In the genomic region with DNA sequence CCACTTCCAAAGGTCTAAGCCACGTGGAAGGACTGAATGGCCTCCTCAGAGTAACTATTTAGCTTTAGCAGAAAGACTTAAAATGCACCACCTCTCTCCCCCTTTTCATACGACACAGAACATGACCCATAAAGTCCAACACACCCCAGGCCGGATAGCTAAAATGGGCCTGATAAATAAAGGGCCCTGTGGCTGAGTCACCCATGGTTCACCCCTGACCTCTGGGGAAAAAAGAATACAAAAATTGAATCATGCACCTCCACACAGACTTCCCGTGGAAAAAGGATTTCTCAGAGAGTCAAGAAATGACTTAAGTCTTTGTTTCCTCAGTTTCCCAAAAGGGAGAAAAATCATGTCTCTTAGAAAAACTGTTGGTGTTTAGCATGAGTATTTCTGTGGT, we compare ENCODE assay signal across 25 cellular contexts. TPM values are rescaled to one million over a fixed set of nuclear protein-coding genes. Genes with fewer than 3 reads are reported as not detected.
A peak's percentile ranks its signal among the peaks of the same experiment; 100 is the strongest.
DNase-seq lines count a peak whose midpoint lies in the region; TF ChIP-seq lines count a peak whose summit lies in the region.
"Had no signal": no experiment of that assay in that cellular context is flagged by ENCODE, and none has a peak within 500 bp of the region (broad histone marks: within the 10 kb centered on the region; RNA-seq: fewer than 3 reads in every experiment).

No MANE protein-coding gene starts in this region.

- TF ChIP-seq CTCF in PC-9 (conservative IDR thresholded peaks at IDR 0.05) (no peak), neural progenitor cell (IDR thresholded peaks at IDR 0.05) (no peak)

- H3K9me3 ChIP-seq in PC-9 (ENCODE audit: insufficient read depth, low read depth): no peaks in the 10 kb centered on the region
- H3K9me3 ChIP-seq in mesodermal cell (ENCODE audit: control insufficient read depth, low read length): no peaks in the 10 kb centered on the region
- no peaks in the 10 kb centered on the region for H3K9me3 ChIP-seq in neural progenitor cell (ENCODE audit: low read depth)
- H3K9me3 ChIP-seq: gastrocnemius medialis, MG63, neutrophil, spleen, thoracic aorta had no signal

- H3K4me3 Mint-ChIP-seq in neural progenitor cell: no peak overlapping the region
- H3K4me3 Mint-ChIP-seq in activated CD4-positive, alpha-beta memory T cell treated with anti-CD3 and anti-CD28 coated beads, Interleukin-2, amount 10 ng/mL, durations not matched to agents 7 days and 5 days: no peak overlapping the region
- H3K4me3 Mint-ChIP-seq in activated CD4-positive, alpha-beta T cell treated with anti-CD3 and anti-CD28 coated beads, Interleukin-2, amount 10 ng/mL, durations not matched to agents 24 days and 14 days: no peak overlapping the region
- H3K4me3 Mint-ChIP-seq: activated B cell treated with CpG ODN at 0.5 μM for 24 hours; activated CD4-positive, alpha-beta memory T cell treated with anti-CD3 and anti-CD28 coated beads for 36 hours; CD4-positive, alpha-beta memory T cell had no signal

- H3K36me3 Mint-ChIP-seq in neural progenitor cell: no peaks in the 10 kb centered on the region
- no peaks in the 10 kb centered on the region for H3K36me3 Mint-ChIP-seq in activated CD4-positive, alpha-beta memory T cell treated with anti-CD3 and anti-CD28 coated beads, Interleukin-2, amount 10 ng/mL, durations not matched to agents 7 days and 5 days (ENCODE audit: low read depth)
- peaks cover 9% of the 10 kb centered on the region for H3K36me3 Mint-ChIP-seq in activated CD4-positive, alpha-beta T cell treated with anti-CD3 and anti-CD28 coated beads, Interleukin-2, amount 10 ng/mL, durations not matched to agents 24 days and 14 days (ENCODE audit: low read depth)
- H3K36me3 Mint-ChIP-seq: activated CD4-positive, alpha-beta memory T cell treated with anti-CD3 and anti-CD28 coated beads for 36 hours had no signal

- CTCF ChIA-PET in PC-9 (lab: Charles Lee): interaction anchor here (1.0 kb wide), 1 partner anchor 36 kb away, joined by 3 read pairs; no protein-coding TSS in a partner anchor
- CTCF ChIA-PET in activated CD4-positive, alpha-beta memory T cell treated with anti-CD3 and anti-CD28 coated beads, Interleukin-2, amount 10 ng/mL, durations not matched to agents 7 days and 5 days (lab: Charles Lee): interaction anchor here (1.1 kb wide), 1 partner anchor 131 kb away, joined by 7 read pairs; no protein-coding TSS in a partner anchor

- no peaks in the 10 kb centered on the region for H3K9me3 Mint-ChIP-seq in neural progenitor cell
- no peaks in the 10 kb centered on the region for H3K9me3 Mint-ChIP-seq in activated CD4-positive, alpha-beta memory T cell treated with anti-CD3 and anti-CD28 coated beads, Interleukin-2, amount 10 ng/mL, durations not matched to agents 7 days and 5 days
- H3K9me3 Mint-ChIP-seq in activated CD4-positive, alpha-beta T cell treated with anti-CD3 and anti-CD28 coated beads, Interleukin-2, amount 10 ng/mL, durations not matched to agents 24 days and 14 days: no peaks in the 10 kb centered on the region
- H3K9me3 Mint-ChIP-seq: activated B cell treated with CpG ODN at 0.5 μM for 24 hours; activated CD4-positive, alpha-beta memory T cell treated with anti-CD3 and anti-CD28 coated beads for 36 hours had no signal

- no peaks in the 10 kb centered on the region for H3K79me2 ChIP-seq in PC-9 (ENCODE audit: low read depth)
- no peaks in the 10 kb centered on the region for H3K79me2 ChIP-seq in neural progenitor cell (ENCODE audit: low read depth)

- WGBS in mesodermal cell (ENCODE audit: insufficient coverage in 2 of 2), 2 experiments: 56 to 100% methylated on average over 1 to 2 of the region's 4 CpGs

- H2AFZ ChIP-seq in PC-9: no peak overlapping the region
- H2AFZ ChIP-seq in neural progenitor cell (replicated peaks): no peak overlapping the region

- no peak overlapping the region for H3K4me3 ChIP-seq in PC-9
- no peak overlapping the region for H3K4me3 ChIP-seq in mesodermal cell (ENCODE audit: extremely low read depth, insufficient read depth, low read length, poor library complexity, severe bottlenecking)
- H3K4me3 ChIP-seq in neural progenitor cell: no peak overlapping the region
- H3K4me3 ChIP-seq: gastrocnemius medialis, lung, MG63, spleen, thoracic aorta had no signal

- H4K20me1 ChIP-seq in PC-9 (ENCODE audit: insufficient read depth): no peaks in the 10 kb centered on the region
- no peaks in the 10 kb centered on the region for H4K20me1 ChIP-seq in neural progenitor cell (ENCODE audit: low read depth)

- POLR2A ChIA-PET in PC-9 (lab: Charles Lee; ENCODE audit: unreplicated experiment): no interaction called here
- POLR2A ChIA-PET in activated CD4-positive, alpha-beta memory T cell treated with anti-CD3 and anti-CD28 coated beads, Interleukin-2, amount 10 ng/mL, durations not matched to agents 7 days and 5 days (lab: Charles Lee): no interaction called here

- H3F3A ChIP-seq in PC-9 (ENCODE audit: insufficient read depth, low read depth): 0 out of 2 replicates have a peak, but pooled peaks cover 4% of the 10 kb centered on the region
- no peaks in the 10 kb centered on the region for H3F3A ChIP-seq in neural progenitor cell (ENCODE audit: low read depth)

- no peaks in the 10 kb centered on the region; the same call in 1 of the 2 replicates for H3K9me2 ChIP-seq in PC-9 (ENCODE audit: insufficient read depth)

- H3K27ac ChIP-seq in PC-9: peak overlapping the region; percentile 55
- peak overlapping the region; percentile 12 for H3K27ac ChIP-seq in mesodermal cell (ENCODE audit: low read depth, low read length, severe bottlenecking)
- no peak overlapping the region for H3K27ac ChIP-seq in neural progenitor cell
- H3K27ac ChIP-seq: gastrocnemius medialis, neutrophil, spleen, thoracic aorta had no signal

- H3K4me1 Mint-ChIP-seq in neural progenitor cell: peaks cover 22% of the 10 kb centered on the region
- peaks cover 4% of the 10 kb centered on the region for H3K4me1 Mint-ChIP-seq in activated CD4-positive, alpha-beta memory T cell treated with anti-CD3 and anti-CD28 coated beads, Interleukin-2, amount 10 ng/mL, durations not matched to agents 7 days and 5 days
- peaks cover 12% of the 10 kb centered on the region for H3K4me1 Mint-ChIP-seq in activated CD4-positive, alpha-beta T cell treated with anti-CD3 and anti-CD28 coated beads, Interleukin-2, amount 10 ng/mL, durations not matched to agents 24 days and 14 days

- intact Hi-C loops in PC-9 (cut with micrococcal nuclease; ENCODE audit: unreplicated experiment): no loop called here
- intact Hi-C loops in activated CD4-positive, alpha-beta T cell treated with anti-CD3 and anti-CD28 coated beads, Interleukin-2, amount 10 ng/mL, durations not matched to agents 24 days and 14 days (cut with micrococcal nuclease): no loop called here

- H3K9ac ChIP-seq in neural progenitor cell: no peak overlapping the region

- peaks cover 31% of the 10 kb centered on the region for H3K4me1 ChIP-seq in PC-9 (replicated peaks; ENCODE audit: insufficient read depth)
- H3K4me1 ChIP-seq in mesodermal cell (ENCODE audit: control insufficient read depth, insufficient read depth, low read length, poor library complexity, severe bottlenecking): peaks cover 47% of the 10 kb centered on the region
- H3K4me1 ChIP-seq in neural progenitor cell: peaks cover 10% of the 10 kb centered on the region
- H3K4me1 ChIP-seq: gastrocnemius medialis had no signal

- H3K27ac Mint-ChIP-seq in neural progenitor cell: no peak overlapping the region
- H3K27ac Mint-ChIP-seq in activated CD4-positive, alpha-beta memory T cell treated with anti-CD3 and anti-CD28 coated beads, Interleukin-2, amount 10 ng/mL, durations not matched to agents 7 days and 5 days: no peak overlapping the region
- no peak overlapping the region for H3K27ac Mint-ChIP-seq in activated CD4-positive, alpha-beta T cell treated with anti-CD3 and anti-CD28 coated beads, Interleukin-2, amount 10 ng/mL, durations not matched to agents 24 days and 14 days
- H3K27ac Mint-ChIP-seq: activated B cell treated with CpG ODN at 0.5 μM for 24 hours; activated CD4-positive, alpha-beta memory T cell treated with anti-CD3 and anti-CD28 coated beads for 36 hours had no signal

- H3K4me2 ChIP-seq in PC-9 (peak overlapping the region; percentile 47), neural progenitor cell (no peak overlapping the region)

- no peaks in the 10 kb centered on the region for H3K27me3 Mint-ChIP-seq in neural progenitor cell (ENCODE audit: insufficient read depth, low read depth)
- no peaks in the 10 kb centered on the region for H3K27me3 Mint-ChIP-seq in activated CD4-positive, alpha-beta memory T cell treated with anti-CD3 and anti-CD28 coated beads, Interleukin-2, amount 10 ng/mL, durations not matched to agents 7 days and 5 days
- no peaks in the 10 kb centered on the region for H3K27me3 Mint-ChIP-seq in activated CD4-positive, alpha-beta T cell treated with anti-CD3 and anti-CD28 coated beads, Interleukin-2, amount 10 ng/mL, durations not matched to agents 24 days and 14 days
- H3K27me3 Mint-ChIP-seq: activated B cell treated with CpG ODN at 0.5 μM for 24 hours; activated CD4-positive, alpha-beta memory T cell treated with anti-CD3 and anti-CD28 coated beads for 36 hours; CD4-positive, alpha-beta memory T cell had no signal

- no peaks in the 10 kb centered on the region for H3K36me3 ChIP-seq in PC-9 (ENCODE audit: low read depth)
- no peaks in the 10 kb centered on the region for H3K36me3 ChIP-seq in mesodermal cell (ENCODE audit: control insufficient read depth, insufficient read depth, low read length)
- H3K36me3 ChIP-seq in neural progenitor cell: no peaks in the 10 kb centered on the region
- H3K36me3 ChIP-seq: gastrocnemius medialis, MG63, neutrophil, spleen, thoracic aorta had no signal

- no TSS peak for BruUV-seq in PC-9 (replicated peaks; lab: Mats Ljungman, UMichigan)

- H3K27me3 ChIP-seq in PC-9 (ENCODE audit: insufficient read depth, low read depth): no peaks in the 10 kb centered on the region
- H3K27me3 ChIP-seq in neural progenitor cell: no peaks in the 10 kb centered on the region
- H3K27me3 ChIP-seq: gastrocnemius medialis, MG63, neutrophil, spleen had no signal

- DNase-seq in ELR (ENCODE audit: low read depth) (peak; percentile 69), PC-9 (no peak), dermis blood vessel endothelial cell (peak; percentile 63), neural progenitor cell (ENCODE audit: low spot score) (no peak), DMS 273 treated with DMSO at 0.1 percent for 48 hours (lab: John Stamatoyannopoulos, UW) (no peak)
- DNase-seq in activated CD4-positive, alpha-beta memory T cell treated with anti-CD3 and anti-CD28 coated beads, Interleukin-2, amount 10 ng/mL, durations not matched to agents 7 days and 5 days: no peak
- no peak for DNase-seq in activated CD4-positive, alpha-beta T cell treated with anti-CD3 and anti-CD28 coated beads, Interleukin-2, amount 10 ng/mL, durations not matched to agents 24 days and 14 days
- DNase-seq: activated B cell treated with CpG ODN at 0.5 μM for 24 hours; activated CD4-positive, alpha-beta memory T cell treated with anti-CD3 and anti-CD28 coated beads for 36 hours; activated gamma-delta T cell treated with Interleukin-2 at 50 U/mL for 16 hours; CD4-positive, alpha-beta memory T cell; gastrocnemius medialis; hypothalamus; MG63; NCI-H1417 treated with DMSO at 0.1 percent for 48 hours; NCI-H2171; NCI-H526; spleen; stimulated activated CD4-positive, alpha-beta T cell treated with anti-CD3 and anti-CD28 coated beads, Interleukin-4, amount 100 ng/mL, for 1 hour; stimulated activated naive CD4-positive, alpha-beta T cell treated with Interleukin-2 at 50 U/mL for 16 hours; T-helper 9 cell had no signal

RNA-seq across cellular contexts. Expression of a gene that starts 33.9 kb away (rescaled TPM):
- total RNA-seq in PC-9 (2021): 44.6 and 49.2 TPM in 2 replicates
- total RNA-seq in dermis blood vessel endothelial cell: 12.1 and 20.8 TPM in 2 replicates
- polyA plus RNA-seq in mesodermal cell (2013, experiment 1 of 2): 28.3 TPM
- 29.1 TPM for polyA plus RNA-seq in mesodermal cell (2013, experiment 2 of 2)
- total RNA-seq in neural progenitor cell (ENCODE audit: low replicate concordance): 0.52 and 2.9 TPM in 2 replicates
- total RNA-seq in activated CD4-positive, alpha-beta memory T cell treated with anti-CD3 and anti-CD28 coated beads, Interleukin-2, amount 10 ng/mL, durations not matched to agents 7 days and 5 days: 10 to 100 TPM; 71.3 TPM
- 52.7 and 54.4 TPM in 2 replicates for total RNA-seq in activated CD4-positive, alpha-beta T cell treated with anti-CD3 and anti-CD28 coated beads, Interleukin-2, amount 10 ng/mL, durations not matched to agents 24 days and 14 days

Comparison
In these comparisons a context has a peak if more than half of its experiments do, and no peak if none do; other contexts are left out.
1. DNase-seq: peak in ELR (single experiment) and dermis blood vessel endothelial cell (single experiment); none in PC-9 (0 of 2), neural progenitor cell (single experiment), activated CD4-positive, alpha-beta memory T cell treated with anti-CD3 and anti-CD28 coated beads, Interleukin-2, amount 10 ng/mL, durations not matched to agents 7 days and 5 days (single experiment), DMS 273 treated with DMSO at 0.1 percent for 48 hours (single experiment) and activated CD4-positive, alpha-beta T cell treated with anti-CD3 and anti-CD28 coated beads, Interleukin-2, amount 10 ng/mL, durations not matched to agents 24 days and 14 days (single experiment).